In the genomic region with DNA sequence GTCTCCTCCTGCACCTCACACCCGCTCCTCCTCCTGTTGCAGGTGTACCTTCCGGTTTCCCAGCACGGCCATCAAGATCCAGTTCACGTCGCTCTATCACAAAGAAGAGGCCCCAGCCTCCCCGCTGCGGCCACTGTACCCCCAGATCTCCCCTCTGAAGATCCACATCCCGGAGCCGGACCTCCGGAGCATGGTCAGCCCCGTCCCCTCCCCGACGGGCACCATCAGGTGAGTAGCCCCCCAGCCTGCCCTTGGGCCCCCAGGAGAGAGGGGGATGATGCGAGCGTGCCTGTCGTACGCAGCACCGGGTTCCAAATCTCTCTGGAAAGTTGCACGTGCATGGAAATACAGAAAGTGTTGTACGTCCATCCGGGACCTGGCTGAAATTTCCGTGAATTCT, we compare ENCODE assay signal across 18 cellular contexts.
"Had no signal": no experiment of that assay in that cellular context is flagged by ENCODE, and none has a peak within 500 bp of the region (broad histone marks: within the 10 kb centered on the region; RNA-seq: fewer than 3 reads in every experiment).

No MANE protein-coding gene starts in this region.

- ATAC-seq: left lung; natural killer cell treated with Interleukin-12 subunit alpha and Interleukin-12 subunit beta and Interleukin-15 and Interleukin-18, amount 100 ng/mL, for 72 hours had no signal

- H3K9me3 ChIP-seq: adrenal gland, colonic mucosa, esophagus muscularis mucosa, left lung, sigmoid colon, thyroid gland had no signal

- H3K9me3 Mint-ChIP-seq: activated CD4-positive, alpha-beta memory T cell treated with anti-CD3 and anti-CD28 coated beads, Interleukin-2, amount 10 ng/mL, durations not matched to agents 7 days and 5 days; activated naive CD4-positive, alpha-beta T cell treated with anti-CD3 and anti-CD28 coated beads, Interleukin-2, amount 10 ng/mL, durations not matched to agents 7 days and 5 days; activated T-cell treated with anti-CD3 and anti-CD28 coated beads, Interleukin-2, amount 50 U/mL, for 24 hours; natural killer cell treated with Interleukin-12 subunit alpha and Interleukin-12 subunit beta and Interleukin-15 and Interleukin-18, amount 100 ng/mL, for 72 hours; T-helper 1 cell treated with Interleukin-12 subunit alpha and Interleukin-12 subunit beta and Interleukin-4 antibody, amounts not matched to agents 30 μg/mL and 1 μg/mL, for 36 hours had no signal

- H3K27ac Mint-ChIP-seq: activated CD4-positive, alpha-beta memory T cell treated with anti-CD3 and anti-CD28 coated beads, Interleukin-2, amount 10 ng/mL, durations not matched to agents 7 days and 5 days; activated naive CD4-positive, alpha-beta T cell treated with anti-CD3 and anti-CD28 coated beads, Interleukin-2, amount 10 ng/mL, durations not matched to agents 7 days and 5 days; activated T-cell treated with anti-CD3 and anti-CD28 coated beads, Interleukin-2, amount 50 U/mL, for 24 hours; T-helper 1 cell treated with Interleukin-12 subunit alpha and Interleukin-12 subunit beta and Interleukin-4 antibody, amounts not matched to agents 30 μg/mL and 1 μg/mL, for 36 hours had no signal

- H3K36me3 ChIP-seq: colonic mucosa had no signal

- H3K4me3 ChIP-seq: adrenal gland, cardiac muscle cell, colonic mucosa, esophagus muscularis mucosa, left lung, sigmoid colon, thyroid gland had no signal

- H3K4me3 Mint-ChIP-seq: activated CD4-positive, alpha-beta memory T cell treated with anti-CD3 and anti-CD28 coated beads, Interleukin-2, amount 10 ng/mL, durations not matched to agents 7 days and 5 days; activated naive CD4-positive, alpha-beta T cell treated with anti-CD3 and anti-CD28 coated beads, Interleukin-2, amount 10 ng/mL, durations not matched to agents 7 days and 5 days; activated T-cell treated with anti-CD3 and anti-CD28 coated beads, Interleukin-2, amount 50 U/mL, for 24 hours; natural killer cell treated with Interleukin-12 subunit alpha and Interleukin-12 subunit beta and Interleukin-15 and Interleukin-18, amount 100 ng/mL, for 72 hours; T-helper 1 cell treated with Interleukin-12 subunit alpha and Interleukin-12 subunit beta and Interleukin-4 antibody, amounts not matched to agents 30 μg/mL and 1 μg/mL, for 36 hours had no signal

- DNase-seq: activated CD4-positive, alpha-beta memory T cell treated with anti-CD3 and anti-CD28 coated beads, Interleukin-2, amount 10 ng/mL, durations not matched to agents 7 days and 5 days; activated naive CD4-positive, alpha-beta T cell treated with anti-CD3 and anti-CD28 coated beads, Interleukin-2, amount 10 ng/mL, durations not matched to agents 7 days and 5 days; activated T-cell treated with anti-CD3 and anti-CD28 coated beads, Interleukin-2, amount 50 U/mL, for 24 hours; adrenal gland; colonic mucosa; hypothalamus; kidney; left lung; mammary epithelial cell; sigmoid colon; stimulated activated CD4-positive, alpha-beta T cell treated with anti-CD3 and anti-CD28 coated beads, Interleukin-12 subunit alpha, Interleukin-12 subunit beta, amount 100 ng/mL, for 4 hours; stimulated activated CD4-positive, alpha-beta T cell treated with anti-CD3 and anti-CD28 coated beads, Interleukin-2, amount 100 ng/mL, for 24 hours; thyroid gland; WERI-Rb-1 had no signal

- H3K27me3 ChIP-seq: adrenal gland, cardiac muscle cell, colonic mucosa, esophagus muscularis mucosa, left lung, sigmoid colon, thyroid gland had no signal

- H3K27ac ChIP-seq: cardiac muscle cell, thyroid gland, WERI-Rb-1 had no signal

- H3K36me3 Mint-ChIP-seq: natural killer cell treated with Interleukin-12 subunit alpha and Interleukin-12 subunit beta and Interleukin-15 and Interleukin-18, amount 100 ng/mL, for 72 hours had no signal

- H3K27me3 Mint-ChIP-seq: activated CD4-positive, alpha-beta memory T cell treated with anti-CD3 and anti-CD28 coated beads, Interleukin-2, amount 10 ng/mL, durations not matched to agents 7 days and 5 days; activated naive CD4-positive, alpha-beta T cell treated with anti-CD3 and anti-CD28 coated beads, Interleukin-2, amount 10 ng/mL, durations not matched to agents 7 days and 5 days; activated T-cell treated with anti-CD3 and anti-CD28 coated beads, Interleukin-2, amount 50 U/mL, for 24 hours; natural killer cell treated with Interleukin-12 subunit alpha and Interleukin-12 subunit beta and Interleukin-15 and Interleukin-18, amount 100 ng/mL, for 72 hours had no signal
